In the genomic region with DNA sequence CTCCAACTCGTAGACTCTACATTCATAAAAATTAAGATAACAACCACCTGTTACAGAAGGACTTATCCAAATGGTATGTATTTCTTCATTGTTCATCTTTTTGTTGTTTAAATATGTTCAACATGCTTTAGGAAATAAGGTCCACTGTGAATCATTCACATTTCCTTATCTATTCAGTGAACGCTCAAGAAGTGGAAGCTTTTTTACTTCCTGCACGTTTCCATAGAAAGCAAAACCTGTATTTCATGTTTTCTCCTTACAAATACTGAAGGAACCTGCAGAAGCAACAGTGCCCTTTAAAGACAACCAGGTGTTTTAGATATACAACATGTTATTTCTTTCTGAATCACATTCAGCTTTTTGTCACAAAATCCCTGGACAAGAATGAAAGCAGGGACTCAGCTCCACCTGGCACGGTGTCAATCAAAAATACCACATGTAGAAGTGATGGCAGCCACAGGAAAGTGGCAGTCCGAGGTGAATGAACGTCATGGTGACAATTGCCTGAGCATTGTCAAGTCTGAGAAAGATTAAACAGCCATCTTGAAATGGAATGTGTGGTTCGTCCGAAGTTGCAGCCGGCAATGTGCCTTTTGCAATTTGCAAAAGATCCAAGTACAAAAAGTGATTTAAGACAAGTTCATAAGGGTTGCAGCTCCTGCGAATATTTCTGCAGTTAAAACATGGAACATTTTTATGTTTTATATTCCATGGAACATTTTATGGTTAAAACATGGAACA, we compare ENCODE assay signal across 1 cellular context.
TF ChIP-seq lines count a peak whose summit lies in the region.

No MANE protein-coding gene starts in this region.

TF ChIP-seq in HEK293, 187 proteins besides CTCF, POLR2A, EP300 and RAD21:
- TF ChIP-seq SCRT2 (tag by site-specific recombination; IDR thresholded peaks at IDR 0.05): peak; percentile 62
- TF ChIP-seq, protein P1, sequence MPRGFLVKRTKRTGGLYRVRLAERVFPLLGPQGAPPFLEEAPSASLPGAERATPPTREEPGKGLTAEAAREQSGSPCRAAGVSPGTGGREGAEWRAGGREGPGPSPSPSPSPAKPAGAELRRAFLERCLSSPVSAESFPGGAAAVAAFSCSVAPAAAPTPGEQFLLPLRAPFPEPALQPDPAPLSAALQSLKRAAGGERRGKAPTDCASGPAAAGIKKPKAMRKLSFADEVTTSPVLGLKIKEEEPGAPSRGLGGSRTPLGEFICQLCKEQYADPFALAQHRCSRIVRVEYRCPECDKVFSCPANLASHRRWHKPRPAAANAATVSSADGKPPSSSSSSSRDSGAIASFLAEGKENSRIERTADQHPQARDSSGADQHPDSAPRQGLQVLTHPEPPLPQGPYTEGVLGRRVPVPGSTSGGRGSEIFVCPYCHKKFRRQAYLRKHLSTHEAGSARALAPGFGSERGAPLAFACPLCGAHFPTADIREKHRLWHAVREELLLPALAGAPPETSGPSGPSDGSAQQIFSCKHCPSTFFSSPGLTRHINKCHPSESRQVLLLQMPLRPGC (tag by site-specific recombination; IDR thresholded peaks at IDR 0.05): no peak
